1 cellular context compared by ENCODE assay signal in genomic region chr6:135054575-135055498, GRCh38.
A peak's percentile ranks its signal among the peaks of the same experiment; 100 is the strongest.
TF ChIP-seq lines count a peak whose summit lies in the region.

HBS1L (minus strand) TSS chr6:135054822; CDS start chr6:135054691, 131 bp downstream.

TF ChIP-seq in HepG2, 621 proteins besides CTCF, POLR2A, EP300 and RAD21 (continued from another document and continues in another):
- no peak for TF ChIP-seq RERE (CRISPR knock-in tag; IDR thresholded peaks at IDR 0.05; ENCODE audit: low read depth)
- peak; percentile 95 for TF ChIP-seq ZNF572 (CRISPR knock-in tag; IDR thresholded peaks at IDR 0.05)
- no peak for TF ChIP-seq FOXK2 (IDR thresholded peaks at IDR 0.05)
- peak; percentile 91; the same call in 1 of the 2 replicates for TF ChIP-seq ZNF607 (CRISPR knock-in tag; IDR thresholded peaks at IDR 0.05; ENCODE audit: borderline replicate concordance)
- TF ChIP-seq ZNF563 (CRISPR knock-in tag; IDR thresholded peaks at IDR 0.05), result peak; percentile 69; the same call in 1 of the 2 replicates
- 0 out of 2 replicates have a peak, but pooled peaks have one; percentile 79 for TF ChIP-seq TP53 (CRISPR knock-in tag; conservative IDR thresholded peaks at IDR 0.05)
- TF ChIP-seq, protein P1, sequence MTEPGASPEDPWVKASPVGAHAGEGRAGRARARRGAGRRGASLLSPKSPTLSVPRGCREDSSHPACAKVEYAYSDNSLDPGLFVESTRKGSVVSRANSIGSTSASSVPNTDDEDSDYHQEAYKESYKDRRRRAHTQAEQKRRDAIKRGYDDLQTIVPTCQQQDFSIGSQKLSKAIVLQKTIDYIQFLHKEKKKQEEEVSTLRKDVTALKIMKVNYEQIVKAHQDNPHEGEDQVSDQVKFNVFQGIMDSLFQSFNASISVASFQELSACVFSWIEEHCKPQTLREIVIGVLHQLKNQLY (CRISPR knock-in tag; IDR thresholded peaks at IDR 0.05), result peak; percentile 51
- 0 out of 2 replicates have a peak, but pooled peaks have one; percentile 47 for TF ChIP-seq XBP1 (CRISPR knock-in tag; IDR thresholded peaks at IDR 0.05)
- TF ChIP-seq RFXANK (CRISPR knock-in tag; IDR thresholded peaks at IDR 0.05), result peak; percentile 77; the same call in 1 of the 2 replicates
- TF ChIP-seq ATF5 (CRISPR knock-in tag; IDR thresholded peaks at IDR 0.05; ENCODE audit: low read depth), result no peak
- no peak; the same call in 1 of the 2 replicates for TF ChIP-seq TOPORS (CRISPR knock-in tag; IDR thresholded peaks at IDR 0.05)
- TF ChIP-seq PPARG (CRISPR knock-in tag; conservative IDR thresholded peaks at IDR 0.05), result 0 out of 2 replicates have a peak, but pooled peaks have one; percentile 28
- peak; percentile 34; the same call in 1 of the 2 replicates for TF ChIP-seq HHEX (CRISPR knock-in tag; IDR thresholded peaks at IDR 0.05)
- TF ChIP-seq ELF1 (CRISPR knock-in tag; IDR thresholded peaks at IDR 0.05), result peak; percentile 69
- no peak for TF ChIP-seq ZBTB46 (CRISPR knock-in tag; IDR thresholded peaks at IDR 0.05; ENCODE audit: borderline replicate concordance)
- TF ChIP-seq ELF4 (CRISPR knock-in tag; IDR thresholded peaks at IDR 0.05; ENCODE audit: borderline replicate concordance), result peak; percentile 87; the same call in 1 of the 2 replicates
- TF ChIP-seq TBP (CRISPR knock-in tag; IDR thresholded peaks at IDR 0.05), result no peak
- peak; percentile 79 for TF ChIP-seq SP5 (CRISPR knock-in tag; IDR thresholded peaks at IDR 0.05; ENCODE audit: borderline replicate concordance, low read depth)
- TF ChIP-seq SETDB1 (CRISPR knock-in tag; IDR thresholded peaks at IDR 0.05; ENCODE audit: borderline replicate concordance), result no peak
- TF ChIP-seq, protein P2, sequence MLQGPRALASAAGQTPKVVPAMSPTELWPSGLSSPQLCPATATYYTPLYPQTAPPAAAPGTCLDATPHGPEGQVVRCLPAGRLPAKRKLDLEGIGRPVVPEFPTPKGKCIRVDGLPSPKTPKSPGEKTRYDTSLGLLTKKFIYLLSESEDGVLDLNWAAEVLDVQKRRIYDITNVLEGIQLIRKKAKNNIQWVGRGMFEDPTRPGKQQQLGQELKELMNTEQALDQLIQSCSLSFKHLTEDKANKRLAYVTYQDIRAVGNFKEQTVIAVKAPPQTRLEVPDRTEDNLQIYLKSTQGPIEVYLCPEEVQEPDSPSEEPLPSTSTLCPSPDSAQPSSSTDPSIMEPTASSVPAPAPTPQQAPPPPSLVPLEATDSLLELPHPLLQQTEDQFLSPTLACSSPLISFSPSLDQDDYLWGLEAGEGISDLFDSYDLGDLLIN (CRISPR knock-in tag; IDR thresholded peaks at IDR 0.05; ENCODE audit: borderline replicate concordance), result peak; percentile 85; the same call in 1 of the 2 replicates
- peak; percentile 97 for TF ChIP-seq MAZ (IDR thresholded peaks at IDR 0.05; ENCODE audit: borderline replicate concordance, low read depth, low read length)
- TF ChIP-seq MAZ (CRISPR knock-in tag; IDR thresholded peaks at IDR 0.05; ENCODE audit: low read depth), result peak; percentile 86
- TF ChIP-seq PRMT3 (CRISPR knock-in tag; IDR thresholded peaks at IDR 0.05; ENCODE audit: borderline replicate concordance, low read depth), result no peak
- 0 out of 2 replicates have a peak, but pooled peaks have one; percentile 9 for TF ChIP-seq ZNF225 (CRISPR knock-in tag; IDR thresholded peaks at IDR 0.05)
- TF ChIP-seq, protein P3, sequence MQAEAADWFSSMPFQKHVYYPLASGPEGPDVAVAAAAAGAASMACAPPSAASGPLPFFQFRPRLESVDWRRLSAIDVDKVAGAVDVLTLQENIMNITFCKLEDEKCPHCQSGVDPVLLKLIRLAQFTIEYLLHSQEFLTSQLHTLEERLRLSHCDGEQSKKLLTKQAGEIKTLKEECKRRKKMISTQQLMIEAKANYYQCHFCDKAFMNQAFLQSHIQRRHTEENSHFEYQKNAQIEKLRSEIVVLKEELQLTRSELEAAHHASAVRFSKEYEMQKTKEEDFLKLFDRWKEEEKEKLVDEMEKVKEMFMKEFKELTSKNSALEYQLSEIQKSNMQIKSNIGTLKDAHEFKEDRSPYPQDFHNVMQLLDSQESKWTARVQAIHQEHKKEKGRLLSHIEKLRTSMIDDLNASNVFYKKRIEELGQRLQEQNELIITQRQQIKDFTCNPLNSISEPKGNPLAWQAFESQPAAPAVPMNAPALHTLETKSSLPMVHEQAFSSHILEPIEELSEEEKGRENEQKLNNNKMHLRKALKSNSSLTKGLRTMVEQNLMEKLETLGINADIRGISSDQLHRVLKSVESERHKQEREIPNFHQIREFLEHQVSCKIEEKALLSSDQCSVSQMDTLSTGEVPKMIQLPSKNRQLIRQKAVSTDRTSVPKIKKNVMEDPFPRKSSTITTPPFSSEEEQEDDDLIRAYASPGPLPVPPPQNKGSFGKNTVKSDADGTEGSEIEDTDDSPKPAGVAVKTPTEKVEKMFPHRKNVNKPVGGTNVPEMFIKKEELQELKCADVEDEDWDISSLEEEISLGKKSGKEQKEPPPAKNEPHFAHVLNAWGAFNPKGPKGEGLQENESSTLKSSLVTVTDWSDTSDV (CRISPR knock-in tag; IDR thresholded peaks at IDR 0.05), result no peak
- peak; percentile 69; the same call in 1 of the 2 replicates for TF ChIP-seq HOXD1 (CRISPR knock-in tag; IDR thresholded peaks at IDR 0.05)
- no peak for TF ChIP-seq FUBP1 (CRISPR knock-in tag; IDR thresholded peaks at IDR 0.05; ENCODE audit: borderline replicate concordance)
- peak; percentile 64; the same call in 1 of the 2 replicates for TF ChIP-seq ZSCAN29 (CRISPR knock-in tag; conservative IDR thresholded peaks at IDR 0.05)
- 0 out of 2 replicates have a peak, but pooled peaks have one; percentile 76 for TF ChIP-seq ZNF44 (CRISPR knock-in tag; IDR thresholded peaks at IDR 0.05)
- TF ChIP-seq SRF (IDR thresholded peaks at IDR 0.05; ENCODE audit: low read depth, low read length), result no peak
- peak; percentile 49; the same call in 1 of the 2 replicates for TF ChIP-seq ZKSCAN5 (CRISPR knock-in tag; IDR thresholded peaks at IDR 0.05)
- TF ChIP-seq, protein P4, sequence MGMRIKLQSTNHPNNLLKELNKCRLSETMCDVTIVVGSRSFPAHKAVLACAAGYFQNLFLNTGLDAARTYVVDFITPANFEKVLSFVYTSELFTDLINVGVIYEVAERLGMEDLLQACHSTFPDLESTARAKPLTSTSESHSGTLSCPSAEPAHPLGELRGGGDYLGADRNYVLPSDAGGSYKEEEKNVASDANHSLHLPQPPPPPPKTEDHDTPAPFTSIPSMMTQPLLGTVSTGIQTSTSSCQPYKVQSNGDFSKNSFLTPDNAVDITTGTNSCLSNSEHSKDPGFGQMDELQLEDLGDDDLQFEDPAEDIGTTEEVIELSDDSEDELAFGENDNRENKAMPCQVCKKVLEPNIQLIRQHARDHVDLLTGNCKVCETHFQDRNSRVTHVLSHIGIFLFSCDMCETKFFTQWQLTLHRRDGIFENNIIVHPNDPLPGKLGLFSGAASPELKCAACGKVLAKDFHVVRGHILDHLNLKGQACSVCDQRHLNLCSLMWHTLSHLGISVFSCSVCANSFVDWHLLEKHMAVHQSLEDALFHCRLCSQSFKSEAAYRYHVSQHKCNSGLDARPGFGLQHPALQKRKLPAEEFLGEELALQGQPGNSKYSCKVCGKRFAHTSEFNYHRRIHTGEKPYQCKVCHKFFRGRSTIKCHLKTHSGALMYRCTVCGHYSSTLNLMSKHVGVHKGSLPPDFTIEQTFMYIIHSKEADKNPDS (CRISPR knock-in tag; IDR thresholded peaks at IDR 0.05), result no peak
- TF ChIP-seq ZNF275 (CRISPR knock-in tag; IDR thresholded peaks at IDR 0.05; ENCODE audit: borderline replicate concordance), result peak; percentile 97
- TF ChIP-seq FLYWCH1 (CRISPR knock-in tag; IDR thresholded peaks at IDR 0.05), result no peak
- peak; percentile 81 for TF ChIP-seq MED8 (CRISPR knock-in tag; IDR thresholded peaks at IDR 0.05; ENCODE audit: insufficient replicate concordance)
- TF ChIP-seq TEAD2 (CRISPR knock-in tag; IDR thresholded peaks at IDR 0.05), result no peak
- 0 out of 2 replicates have a peak, but pooled peaks have one; percentile 6 for TF ChIP-seq SMAD9 (CRISPR knock-in tag; IDR thresholded peaks at IDR 0.05)
- no peak for TF ChIP-seq JUN (CRISPR knock-in tag; IDR thresholded peaks at IDR 0.05)
